27 cellular contexts compared by ENCODE assay signal in the genomic region with DNA sequence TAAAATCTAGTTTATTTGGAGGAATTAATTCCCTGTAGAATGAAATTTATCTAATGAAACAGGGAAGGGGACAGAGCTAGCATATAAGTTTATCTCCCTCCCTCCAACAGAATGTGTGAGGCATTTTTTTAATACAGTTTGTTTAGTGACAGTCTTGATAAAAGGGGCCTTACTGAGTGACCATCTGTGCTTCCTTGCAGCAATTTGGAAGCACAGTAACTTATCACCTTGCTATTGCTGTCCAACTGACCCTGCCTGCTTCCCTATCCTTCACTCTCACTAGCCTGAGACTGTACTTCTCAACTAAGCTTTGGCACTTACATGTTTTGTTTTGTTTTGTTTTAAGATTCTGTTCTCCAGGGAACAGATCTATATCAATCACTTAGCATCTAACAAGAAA. TPM values are rescaled to one million over a fixed set of nuclear protein-coding genes. Genes with fewer than 3 reads are reported as not detected.
"Had no signal": no experiment of that assay in that cellular context is flagged by ENCODE, and none has a peak within 500 bp of the region (broad histone marks: within the 10 kb centered on the region; RNA-seq: fewer than 3 reads in every experiment).

No MANE protein-coding gene starts in this region.

- H3K27ac ChIP-seq: colonic mucosa, epithelial cell of prostate, esophagus squamous epithelium, gastrocnemius medialis, heart right ventricle, left lung, lower lobe of right lung had no signal

- DNase-seq: colonic mucosa; cortex of kidney; effector CD8-positive, alpha-beta T cell; effector memory CD8-positive, alpha-beta T cell; endodermal cell; erythroblast; esophagus squamous epithelium; foreskin fibroblast; foreskin melanocyte; gastrocnemius medialis; glutamatergic neuron; head of caudate nucleus; heart right ventricle; hippocampal formation; left cardiac atrium; left lung; left ventricle myocardium superior; lower lobe of right lung; mesenchymal stem cell; midbrain; naive thymus-derived CD4-positive, alpha-beta T cell had no signal

- FAIRE-seq: endometrium, islet of Langerhans, keratinocyte had no signal

- H3K4me3 ChIP-seq: colonic mucosa, esophagus squamous epithelium, gastrocnemius medialis, heart right ventricle, left lung, lower lobe of right lung had no signal

- H3K9me3 ChIP-seq: colonic mucosa, esophagus squamous epithelium, gastrocnemius medialis, lower lobe of right lung had no signal

- H3K27me3 ChIP-seq: colonic mucosa, esophagus squamous epithelium, gastrocnemius medialis, heart right ventricle, left lung had no signal

- H3K4me1 ChIP-seq: colonic mucosa, esophagus squamous epithelium, gastrocnemius medialis, heart right ventricle, left lung, lower lobe of right lung had no signal

- ATAC-seq: effector memory CD8-positive, alpha-beta T cell; esophagus mucosa; gastrocnemius medialis; heart right ventricle; left cardiac atrium; left lung; left ventricle myocardium superior; lower lobe of right lung; naive thymus-derived CD4-positive, alpha-beta T cell had no signal

- H3K36me3 ChIP-seq: colonic mucosa, esophagus squamous epithelium, gastrocnemius medialis, heart right ventricle, left lung, lower lobe of right lung had no signal

RNA-seq across cellular contexts. Expression of gene KCTD8, which starts 31.1 kb away (rescaled TPM):
- total RNA-seq: esophagus mucosa; lower lobe of right lung; mononuclear cell; naive thymus-derived CD4-positive, alpha-beta T cell had no signal
- polyA plus RNA-seq: naive thymus-derived CD4-positive, alpha-beta T cell had no signal
